Comparison of ENCODE assay signal across 23 cellular contexts in the genomic region with DNA sequence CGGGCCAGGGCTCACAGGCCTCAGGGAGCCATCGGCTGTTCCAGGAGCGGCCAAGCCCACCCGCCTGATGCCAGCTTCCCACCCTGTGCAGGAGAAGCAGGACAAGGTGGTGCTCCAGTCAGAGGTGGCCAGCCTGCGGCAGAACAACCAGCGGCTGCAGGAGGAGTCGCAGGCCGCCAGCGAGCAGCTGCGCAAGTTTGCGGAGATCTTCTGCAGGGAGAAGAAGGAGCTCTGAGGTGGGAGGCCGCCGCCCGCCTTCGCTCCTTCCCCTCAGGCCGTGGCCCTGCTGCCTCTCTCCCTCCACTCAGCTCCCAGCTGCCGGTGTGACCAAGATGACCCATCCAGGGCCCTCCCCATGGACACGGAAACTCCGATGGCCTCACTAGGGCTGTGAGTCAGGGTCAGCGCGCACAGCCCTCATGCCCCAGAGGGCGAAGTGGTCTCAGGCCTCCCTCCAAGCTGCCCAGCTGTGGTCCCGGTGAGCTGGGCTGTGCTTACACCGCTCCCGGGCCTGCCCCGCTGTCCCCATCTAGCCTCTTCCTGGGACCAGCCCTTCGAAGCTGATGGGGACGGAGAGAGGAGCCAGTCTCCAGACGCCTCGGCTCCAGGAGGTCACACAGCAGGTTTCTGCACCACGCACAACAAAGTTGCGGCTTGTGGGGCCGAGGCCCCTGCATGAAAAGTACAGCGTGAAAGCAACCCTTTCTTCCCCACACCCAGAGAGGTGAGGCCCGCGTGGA. TPM values are rescaled to one million over a fixed set of nuclear protein-coding genes. Genes with fewer than 3 reads are reported as not detected.
"Had no signal": no experiment of that assay in that cellular context is flagged by ENCODE, and none has a peak within 500 bp of the region (broad histone marks: within the 10 kb centered on the region; RNA-seq: fewer than 3 reads in every experiment).

No MANE protein-coding gene starts in this region.

- H3K9me3 Mint-ChIP-seq: activated CD4-positive, alpha-beta T cell treated with anti-CD3 and anti-CD28 coated beads, Interleukin-2, amount 10 ng/mL, durations not matched to agents 7 days and 5 days; activated naive CD8-positive, alpha-beta T cell treated with anti-CD3 and anti-CD28 coated beads, Interleukin-2, amount 10 ng/mL, durations not matched to agents 7 days and 5 days; activated T-cell treated with anti-CD3 and anti-CD28 coated beads, Interleukin-2, amount 50 U/mL, for 24 hours; activated T-helper 2 cell treated with anti-CD3 and anti-CD28 coated beads, Interferon-gamma antibody, Interleukin-2, Interleukin-4, amounts not matched to agents 10 μg/mL and 5 μg/mL and 100 μg/mL, durations not matched to agents 14 hours and 24 hours and 36 hours; immature natural killer cell; naive thymus-derived CD8-positive, alpha-beta T cell had no signal

- H3K4me3 ChIP-seq: cardiac muscle cell, thyroid gland had no signal

- H3K27ac Mint-ChIP-seq: activated CD4-positive, alpha-beta T cell treated with anti-CD3 and anti-CD28 coated beads, Interleukin-2, amount 10 ng/mL, durations not matched to agents 7 days and 5 days; activated CD8-positive, alpha-beta T cell treated with anti-CD3 and anti-CD28 coated beads, Interleukin-2, amount 10 ng/mL, durations not matched to agents 7 days and 5 days; activated naive CD8-positive, alpha-beta T cell treated with anti-CD3 and anti-CD28 coated beads, Interleukin-2, amount 10 ng/mL, durations not matched to agents 7 days and 5 days; activated T-cell treated with anti-CD3 and anti-CD28 coated beads, Interleukin-2, amount 50 U/mL, for 24 hours; activated T-helper 2 cell treated with anti-CD3 and anti-CD28 coated beads, Interferon-gamma antibody, Interleukin-2, Interleukin-4, amounts not matched to agents 10 μg/mL and 5 μg/mL and 100 μg/mL, durations not matched to agents 14 hours and 24 hours and 36 hours; immature natural killer cell had no signal

- H3K4me3 Mint-ChIP-seq: activated CD4-positive, alpha-beta T cell treated with anti-CD3 and anti-CD28 coated beads, Interleukin-2, amount 10 ng/mL, durations not matched to agents 7 days and 5 days; activated CD8-positive, alpha-beta T cell treated with anti-CD3 and anti-CD28 coated beads, Interleukin-2, amount 10 ng/mL, durations not matched to agents 7 days and 5 days; activated naive CD8-positive, alpha-beta T cell treated with anti-CD3 and anti-CD28 coated beads, Interleukin-2, amount 10 ng/mL, durations not matched to agents 7 days and 5 days; activated T-cell treated with anti-CD3 and anti-CD28 coated beads, Interleukin-2, amount 50 U/mL, for 24 hours; immature natural killer cell; naive thymus-derived CD8-positive, alpha-beta T cell had no signal

- H3K27ac ChIP-seq: cardiac muscle cell, thyroid gland had no signal

- ATAC-seq: activated CD4-positive, CD25-positive, alpha-beta regulatory T cell treated with anti-CD3 and anti-CD28 coated beads, Interleukin-2, amount 50 U/mL, for 24 hours; activated CD8-positive, alpha-beta T cell treated with anti-CD3 and anti-CD28 coated beads, Interleukin-2, amount 10 ng/mL, durations not matched to agents 7 days and 5 days; left ventricle myocardium superior; naive thymus-derived CD8-positive, alpha-beta T cell had no signal

- H3K9me3 ChIP-seq: thyroid gland had no signal

- H3K36me3 ChIP-seq: cardiac muscle cell had no signal

- DNase-seq: activated CD4-positive, alpha-beta T cell treated with anti-CD3 and anti-CD28 coated beads, Interleukin-2, amount 10 ng/mL, durations not matched to agents 7 days and 5 days; activated CD8-positive, alpha-beta T cell treated with anti-CD3 and anti-CD28 coated beads, Interleukin-2, amount 10 ng/mL, durations not matched to agents 7 days and 5 days; activated naive CD4-positive, alpha-beta T cell treated with Interleukin-2 at 50 U/mL for 16 hours; activated naive CD8-positive, alpha-beta T cell treated with anti-CD3 and anti-CD28 coated beads, Interleukin-2, amount 10 ng/mL, durations not matched to agents 7 days and 5 days; activated T-cell treated with anti-CD3 and anti-CD28 coated beads, Interleukin-2, amount 50 U/mL, for 24 hours; amygdala; dermis blood vessel endothelial cell; effector memory CD4-positive, alpha-beta T cell; immature natural killer cell; left ventricle myocardium superior; naive thymus-derived CD8-positive, alpha-beta T cell; occipital lobe; posterior cingulate gyrus; retina; stimulated activated CD4-positive, alpha-beta T cell treated with anti-CD3 and anti-CD28 coated beads, Interleukin-12 subunit alpha, Interleukin-12 subunit beta, amount 100 ng/mL, for 4 hours; stimulated activated CD4-positive, alpha-beta T cell treated with anti-CD3 and anti-CD28 coated beads, Interleukin-1b, Interleukin-23, amount 100 ng/mL, for 48 hours; stimulated activated CD8-positive, alpha-beta memory T cell treated with anti-CD3 and anti-CD28 coated beads, Interleukin-4, amount 100 ng/mL, for 48 hours; stimulated activated naive CD4-positive, alpha-beta T cell; T1000; thyroid gland had no signal

RNA-seq across cellular contexts. Expression of a gene that starts 17.8 kb away (rescaled TPM):
- total RNA-seq: naive thymus-derived CD8-positive, alpha-beta T cell; thyroid gland had no signal
- polyA plus RNA-seq: immature natural killer cell; naive thymus-derived CD8-positive, alpha-beta T cell had no signal

RNA-seq across cellular contexts. Expression of a gene that starts 50.0 kb away (rescaled TPM):
- total RNA-seq: activated CD4-positive, alpha-beta T cell treated with anti-CD3 and anti-CD28 coated beads, Interleukin-2, amount 10 ng/mL, durations not matched to agents 7 days and 5 days; activated CD8-positive, alpha-beta T cell treated with anti-CD3 and anti-CD28 coated beads, Interleukin-2, amount 10 ng/mL, durations not matched to agents 7 days and 5 days; activated naive CD8-positive, alpha-beta T cell treated with anti-CD3 and anti-CD28 coated beads, Interleukin-2, amount 10 ng/mL, durations not matched to agents 7 days and 5 days had no signal
- polyA plus RNA-seq: naive thymus-derived CD8-positive, alpha-beta T cell had no signal
